1 cellular context compared by ENCODE assay signal in the genomic region with DNA sequence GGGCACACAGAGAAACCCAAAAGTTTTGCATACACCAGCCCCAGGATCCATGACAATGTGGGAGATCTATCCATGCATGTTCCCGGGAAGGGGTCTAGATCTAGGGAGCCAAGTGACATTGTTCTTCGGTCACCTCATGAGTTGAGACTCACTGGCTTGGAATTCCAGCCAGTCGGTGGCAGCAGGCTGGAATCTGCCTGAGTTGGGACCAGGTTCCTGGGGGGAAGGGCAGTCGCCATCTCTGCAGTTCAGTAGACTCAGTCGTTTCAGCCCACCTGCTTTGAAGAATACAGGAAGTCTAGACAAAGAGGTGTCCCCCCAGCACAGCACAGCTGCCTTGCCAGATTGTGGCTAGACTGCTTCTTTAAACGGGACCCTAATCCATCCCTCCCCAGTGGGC.
TF ChIP-seq lines count a peak whose summit lies in the region.

No MANE protein-coding gene starts in this region.

TF ChIP-seq in WTC11, 78 proteins besides CTCF, POLR2A, EP300 and RAD21 (continued from another document):
- TF ChIP-seq, protein P1, sequence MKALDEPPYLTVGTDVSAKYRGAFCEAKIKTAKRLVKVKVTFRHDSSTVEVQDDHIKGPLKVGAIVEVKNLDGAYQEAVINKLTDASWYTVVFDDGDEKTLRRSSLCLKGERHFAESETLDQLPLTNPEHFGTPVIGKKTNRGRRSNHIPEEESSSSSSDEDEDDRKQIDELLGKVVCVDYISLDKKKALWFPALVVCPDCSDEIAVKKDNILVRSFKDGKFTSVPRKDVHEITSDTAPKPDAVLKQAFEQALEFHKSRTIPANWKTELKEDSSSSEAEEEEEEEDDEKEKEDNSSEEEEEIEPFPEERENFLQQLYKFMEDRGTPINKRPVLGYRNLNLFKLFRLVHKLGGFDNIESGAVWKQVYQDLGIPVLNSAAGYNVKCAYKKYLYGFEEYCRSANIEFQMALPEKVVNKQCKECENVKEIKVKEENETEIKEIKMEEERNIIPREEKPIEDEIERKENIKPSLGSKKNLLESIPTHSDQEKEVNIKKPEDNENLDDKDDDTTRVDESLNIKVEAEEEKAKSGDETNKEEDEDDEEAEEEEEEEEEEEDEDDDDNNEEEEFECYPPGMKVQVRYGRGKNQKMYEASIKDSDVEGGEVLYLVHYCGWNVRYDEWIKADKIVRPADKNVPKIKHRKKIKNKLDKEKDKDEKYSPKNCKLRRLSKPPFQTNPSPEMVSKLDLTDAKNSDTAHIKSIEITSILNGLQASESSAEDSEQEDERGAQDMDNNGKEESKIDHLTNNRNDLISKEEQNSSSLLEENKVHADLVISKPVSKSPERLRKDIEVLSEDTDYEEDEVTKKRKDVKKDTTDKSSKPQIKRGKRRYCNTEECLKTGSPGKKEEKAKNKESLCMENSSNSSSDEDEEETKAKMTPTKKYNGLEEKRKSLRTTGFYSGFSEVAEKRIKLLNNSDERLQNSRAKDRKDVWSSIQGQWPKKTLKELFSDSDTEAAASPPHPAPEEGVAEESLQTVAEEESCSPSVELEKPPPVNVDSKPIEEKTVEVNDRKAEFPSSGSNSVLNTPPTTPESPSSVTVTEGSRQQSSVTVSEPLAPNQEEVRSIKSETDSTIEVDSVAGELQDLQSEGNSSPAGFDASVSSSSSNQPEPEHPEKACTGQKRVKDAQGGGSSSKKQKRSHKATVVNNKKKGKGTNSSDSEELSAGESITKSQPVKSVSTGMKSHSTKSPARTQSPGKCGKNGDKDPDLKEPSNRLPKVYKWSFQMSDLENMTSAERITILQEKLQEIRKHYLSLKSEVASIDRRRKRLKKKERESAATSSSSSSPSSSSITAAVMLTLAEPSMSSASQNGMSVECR (CRISPR knock-in tag; IDR thresholded peaks at IDR 0.05; ENCODE audit: borderline replicate concordance) = no peak
